ENCODE assay signal across 8 cellular contexts in genomic region chr4:139761461-139761860, GRCh38.
DNase-seq lines count a peak whose midpoint lies in the region; ATAC-seq and TF ChIP-seq lines count a peak whose summit lies in the region.

No MANE protein-coding gene starts in this region.

- H3K36me3 ChIP-seq in effector memory CD4-positive, alpha-beta T cell (ENCODE audit: control insufficient read depth, insufficient read depth, low read length) = no peaks in the 10 kb centered on the region

- peaks cover 14% of the 10 kb centered on the region for H3K9me3 Mint-ChIP-seq in glutamatergic neuron (ENCODE audit: unreplicated experiment)
- H3K9me3 Mint-ChIP-seq in activated naive CD4-positive, alpha-beta T cell treated with anti-CD3 and anti-CD28 coated beads, Interleukin-2, amount 50 U/mL, for 72 hours = no peaks in the 10 kb centered on the region

- H3K27me3 Mint-ChIP-seq in glutamatergic neuron (ENCODE audit: unreplicated experiment) = peaks cover 13% of the 10 kb centered on the region

- ATAC-seq in GM21576 (IDR thresholded peaks at IDR 0.05; ENCODE audit: unreplicated experiment) (peak; percentile 68), GM19035 (IDR thresholded peaks at IDR 0.05; ENCODE audit: unreplicated experiment) (no peak)
- no peak for ATAC-seq in activated naive CD4-positive, alpha-beta T cell treated with anti-CD3 and anti-CD28 coated beads, Interleukin-2, amount 50 U/mL, for 72 hours

- H3K27ac ChIP-seq in effector memory CD4-positive, alpha-beta T cell (ENCODE audit: insufficient read depth, low read length, poor library complexity, severe bottlenecking) = no peak overlapping the region

- TF ChIP-seq CTCF in glutamatergic neuron (IDR thresholded peaks at IDR 0.05; ENCODE audit: partially characterized antibody, unreplicated experiment) = peak; percentile 57

- peak overlapping the region; percentile 85 for H3K27ac Mint-ChIP-seq in glutamatergic neuron (ENCODE audit: unreplicated experiment)
- no peak overlapping the region for H3K27ac Mint-ChIP-seq in activated naive CD4-positive, alpha-beta T cell treated with anti-CD3 and anti-CD28 coated beads, Interleukin-2, amount 50 U/mL, for 72 hours

- peaks cover 5% of the 10 kb centered on the region for H3K36me3 Mint-ChIP-seq in glutamatergic neuron (ENCODE audit: unreplicated experiment)
- H3K36me3 Mint-ChIP-seq in activated naive CD4-positive, alpha-beta T cell treated with anti-CD3 and anti-CD28 coated beads, Interleukin-2, amount 50 U/mL, for 72 hours = no peaks in the 10 kb centered on the region

- H3K9me3 ChIP-seq in effector memory CD4-positive, alpha-beta T cell (ENCODE audit: control insufficient read depth, low read length) = no peaks in the 10 kb centered on the region

- peaks cover 60% of the 10 kb centered on the region for H3K4me1 Mint-ChIP-seq in glutamatergic neuron (ENCODE audit: low read depth, unreplicated experiment)

- no peak overlapping the region for H3K4me3 ChIP-seq in effector memory CD4-positive, alpha-beta T cell (ENCODE audit: insufficient read depth, low read depth, low read length, poor library complexity, severe bottlenecking)

- peak overlapping the region; percentile 58 for H3K4me3 Mint-ChIP-seq in glutamatergic neuron (ENCODE audit: unreplicated experiment)

- DNase-seq in AG20443 (ENCODE audit: low spot score) (peak; percentile 35), NCI-H82 (lab: John Stamatoyannopoulos, UW) (peak; percentile 96), glutamatergic neuron (no peak), GDM1 (lab: John Stamatoyannopoulos, UW) (no peak)
- DNase-seq in effector memory CD4-positive, alpha-beta T cell = no peak
- no peak for DNase-seq in activated naive CD4-positive, alpha-beta T cell treated with anti-CD3 and anti-CD28 coated beads, Interleukin-2, amount 50 U/mL, for 72 hours (ENCODE audit: low spot score in 2 of 2)

- H3K4me1 ChIP-seq in effector memory CD4-positive, alpha-beta T cell (ENCODE audit: control insufficient read depth, insufficient read depth, low read length, poor library complexity, severe bottlenecking) = no peaks in the 10 kb centered on the region

- no peaks in the 10 kb centered on the region for H3K27me3 ChIP-seq in effector memory CD4-positive, alpha-beta T cell (replicated peaks; ENCODE audit: control insufficient read depth, insufficient read depth, low read length, poor library complexity, severe bottlenecking)

Comparison
In these comparisons a context has a peak if more than half of its experiments do, and no peak if none do; other contexts are left out.
1. DNase-seq: peak in AG20443 (single experiment) and NCI-H82 (single experiment); none in glutamatergic neuron (single experiment), effector memory CD4-positive, alpha-beta T cell (0 of 3), GDM1 (single experiment) and activated naive CD4-positive, alpha-beta T cell treated with anti-CD3 and anti-CD28 coated beads, Interleukin-2, amount 50 U/mL, for 72 hours (0 of 2).